Comparison of ENCODE assay signal across 12 cellular contexts in genomic region chr17:40517286-40517662, GRCh38. TPM values are rescaled to one million over a fixed set of nuclear protein-coding genes. Genes with fewer than 3 reads are reported as not detected.
DNase-seq lines count a peak whose midpoint lies in the region; FAIRE-seq and TF ChIP-seq lines count a peak whose summit lies in the region.
"Had no signal": no experiment of that assay in that cellular context is flagged by ENCODE, and none has a peak within 500 bp of the region (broad histone marks: within the 10 kb centered on the region; RNA-seq: fewer than 3 reads in every experiment).

No MANE protein-coding gene starts in this region.

- no peaks in the 10 kb centered on the region for H3K9me1 ChIP-seq in keratinocyte (ENCODE audit: control insufficient read depth, extremely low read depth, insufficient read depth, low read length)

- H3K27ac ChIP-seq in right atrium auricular region (no peak overlapping the region), keratinocyte (ENCODE audit: control insufficient read depth, insufficient read depth, low read length) (peak overlapping the region; percentile 92), dorsolateral prefrontal cortex (no peak overlapping the region)

- DNase-seq in cardiac septum (ENCODE audit: low spot score) (peak; percentile 14), right atrium auricular region (ENCODE audit: low spot score) (no peak), keratinocyte (ENCODE audit: low read depth, low spot score) (no peak), NCI-H2171 treated with DMSO at 0.1 percent for 48 hours (lab: John Stamatoyannopoulos, UW) (no peak), NCI-H2107 treated with DMSO at 0.1 percent for 48 hours (lab: John Stamatoyannopoulos, UW; ENCODE audit: unreplicated experiment) (no peak), dorsolateral prefrontal cortex (no peak), nucleus accumbens (lab: John Stamatoyannopoulos, UW) (no peak)
- DNase-seq in activated CD4-positive, alpha-beta memory T cell treated with anti-CD3 and anti-CD28 coated beads, Interleukin-2, amount 10 ng/mL, durations not matched to agents 7 days and 5 days = no peak
- DNase-seq: SHP77 had no signal

- peaks cover 29% of the 10 kb centered on the region for H3K79me2 ChIP-seq in keratinocyte (ENCODE audit: control insufficient read depth, insufficient read depth, low read length)

- H3K27me3 ChIP-seq in right atrium auricular region = no peaks in the 10 kb centered on the region
- no peaks in the 10 kb centered on the region for H3K27me3 ChIP-seq in keratinocyte (ENCODE audit: control insufficient read depth, extremely low read depth, insufficient read depth, low read length)
- H3K27me3 ChIP-seq in dorsolateral prefrontal cortex = peaks cover 0 to 4% (median 0%) of the 10 kb centered on the region in 45 donors

- peak overlapping the region; percentile 80 for H3K4me2 ChIP-seq in keratinocyte (ENCODE audit: control insufficient read depth, extremely low read depth, insufficient read depth, low read depth, low read length)

- no peaks in the 10 kb centered on the region for H4K20me1 ChIP-seq in keratinocyte (ENCODE audit: control insufficient read depth, extremely low read depth, insufficient read depth, low read length)

- H3K4me3 Mint-ChIP-seq in activated CD4-positive, alpha-beta memory T cell treated with anti-CD3 and anti-CD28 coated beads, Interleukin-2, amount 10 ng/mL, durations not matched to agents 7 days and 5 days = peak overlapping the region; percentile 80

- H3K9ac ChIP-seq in keratinocyte (ENCODE audit: control insufficient read depth, extremely low read depth, insufficient read depth, low read length) = peak overlapping the region; percentile 91

- dilution Hi-C loops in keratinocyte (cut with MboI; ENCODE audit: extremely low pct_ligation_motif_present, low sequenced_read_pairs) = no loop called here

- H3K27ac Mint-ChIP-seq in activated CD4-positive, alpha-beta memory T cell treated with anti-CD3 and anti-CD28 coated beads, Interleukin-2, amount 10 ng/mL, durations not matched to agents 7 days and 5 days = peak overlapping the region; percentile 92

- H3K9me3 ChIP-seq in right atrium auricular region (no peaks in the 10 kb centered on the region), keratinocyte (ENCODE audit: control insufficient read depth, low read depth, low read length) (no peaks in the 10 kb centered on the region)

- CTCF ChIA-PET in activated CD4-positive, alpha-beta memory T cell treated with anti-CD3 and anti-CD28 coated beads, Interleukin-2, amount 10 ng/mL, durations not matched to agents 7 days and 5 days (lab: Charles Lee) = interaction anchor here (0.7 to 3.0 kb wide), 16 partner anchors 8 to 301 kb away, joined by 3 to 59 read pairs (median 4); partner anchors contain the start of gene TOP2A

- no peak overlapping the region for H2AFZ ChIP-seq in keratinocyte (ENCODE audit: control insufficient read depth, low read length)

- POLR2A ChIA-PET in activated CD4-positive, alpha-beta memory T cell treated with anti-CD3 and anti-CD28 coated beads, Interleukin-2, amount 10 ng/mL, durations not matched to agents 7 days and 5 days (lab: Charles Lee) = interaction anchor here (0.8 to 6.9 kb wide), 26 partner anchors 8 to 1172 kb away, joined by 3 to 118 read pairs (median 5); partner anchors contain the start of genes EIF1, IGFBP4 and TOP2A

- peaks cover 2% of the 10 kb centered on the region for H3K27me3 Mint-ChIP-seq in activated CD4-positive, alpha-beta memory T cell treated with anti-CD3 and anti-CD28 coated beads, Interleukin-2, amount 10 ng/mL, durations not matched to agents 7 days and 5 days

- H3K36me3 ChIP-seq in right atrium auricular region (no peaks in the 10 kb centered on the region), keratinocyte (ENCODE audit: control insufficient read depth in 2 of 2, extremely low read depth in 1 of 2, insufficient read depth in 2 of 2, low read length in 2 of 2) (peaks cover 1 to 14% of the 10 kb centered on the region in 2 experiments)

- intact Hi-C loops in cardiac septum (cut with DNase I) = no loop called here
- intact Hi-C loops in dorsolateral prefrontal cortex (cut with DNase I) = no loop called here

- no peak for FAIRE-seq in keratinocyte (lab: Jason Lieb, UNC)

- peaks cover 85% of the 10 kb centered on the region for H3K4me1 Mint-ChIP-seq in activated CD4-positive, alpha-beta memory T cell treated with anti-CD3 and anti-CD28 coated beads, Interleukin-2, amount 10 ng/mL, durations not matched to agents 7 days and 5 days

- H3K4me3 ChIP-seq in right atrium auricular region (no peak overlapping the region), keratinocyte (ENCODE audit: control insufficient read depth in 2 of 3, extremely low read depth in 1 of 3, insufficient read depth in 2 of 3, low read depth in 1 of 3, low read length in 3 of 3) (peak overlapping the region; percentile 31 to 69 (median 65)), dorsolateral prefrontal cortex (no peak overlapping the region)

- no peaks in the 10 kb centered on the region for H3K4me1 ChIP-seq in right atrium auricular region
- H3K4me1 ChIP-seq in keratinocyte (ENCODE audit: control insufficient read depth, extremely low read depth, insufficient read depth, low read length) = peaks cover 80% of the 10 kb centered on the region

- H3K9me3 Mint-ChIP-seq in activated CD4-positive, alpha-beta memory T cell treated with anti-CD3 and anti-CD28 coated beads, Interleukin-2, amount 10 ng/mL, durations not matched to agents 7 days and 5 days = peaks cover 10% of the 10 kb centered on the region

- peaks cover 57% of the 10 kb centered on the region for H3K36me3 Mint-ChIP-seq in activated CD4-positive, alpha-beta memory T cell treated with anti-CD3 and anti-CD28 coated beads, Interleukin-2, amount 10 ng/mL, durations not matched to agents 7 days and 5 days (ENCODE audit: low read depth)
- H3K36me3 Mint-ChIP-seq: brain had no signal

- TF ChIP-seq CTCF in right atrium auricular region (IDR thresholded peaks at IDR 0.05) (no peak), keratinocyte (optimal IDR thresholded peaks at IDR 0.05 in 1 of 3, IDR thresholded peaks at IDR 0.05 in 1 of 3, conservative IDR thresholded peaks at IDR 0.05 in 1 of 3; ENCODE audit: extremely low read depth in 1 of 3, insufficient read depth in 2 of 3, low read length in 3 of 3) (no peak), dorsolateral prefrontal cortex (IDR thresholded peaks at IDR 0.05 in 54 of 56, conservative IDR thresholded peaks at IDR 0.05 in 2 of 56; ENCODE audit: low read depth in 1 of 56, partially characterized antibody in 56 of 56) (no peak)

RNA-seq across cellular contexts. Expression of gene TNS4, which starts 15.9 kb away (rescaled TPM):
- not detected for total RNA-seq in cardiac septum
- total RNA-seq in right atrium auricular region = not detected
- total RNA-seq in activated CD4-positive, alpha-beta memory T cell treated with anti-CD3 and anti-CD28 coated beads, Interleukin-2, amount 10 ng/mL, durations not matched to agents 7 days and 5 days = 10 to 100 TPM in 1 of 2 experiments, 1 to 10 TPM in 1; 9.5 to 12.7 TPM
- 129 to 171 TPM (median 160 TPM) in 3 replicates for polyA plus RNA-seq in keratinocyte
- polyA plus RNA-seq in keratinocyte (2011; ENCODE audit: low read depth) = 182 TPM
- 162 and 255 TPM in 2 replicates for polyA plus RNA-seq in keratinocyte (2011; cell fraction: cytosol; rRNA removed)
- 758 and 1,104 TPM in 2 replicates for polyA plus RNA-seq in keratinocyte (2011; cell fraction: nucleus; rRNA removed)
- 221 and 630 TPM in 2 replicates for polyA plus RNA-seq in keratinocyte (2012; ENCODE audit: low replicate concordance)
- polyA minus RNA-seq in keratinocyte = 229 to 1,669 TPM (median 398 TPM) in 3 replicates
- 367 TPM for polyA minus RNA-seq in keratinocyte (2011; cell fraction: cytosol; rRNA and poly(A)+ RNA removed)
- polyA minus RNA-seq in keratinocyte (2011; cell fraction: nucleus; rRNA and poly(A)+ RNA removed) = 523 and 706 TPM in 2 replicates
- total RNA-seq in dorsolateral prefrontal cortex = not detected
- total RNA-seq: H4, myocyte had no signal

RNA-seq across cellular contexts. Expression of gene CCR7, which starts 48.0 kb away (rescaled TPM):
- total RNA-seq in cardiac septum = 0.32 TPM
- total RNA-seq in right atrium auricular region = under 1 TPM in 1 of 2 donors, not detected in 1; 0.28 TPM
- 10 to 100 TPM; 43.3 to 44.6 TPM for total RNA-seq in activated CD4-positive, alpha-beta memory T cell treated with anti-CD3 and anti-CD28 coated beads, Interleukin-2, amount 10 ng/mL, durations not matched to agents 7 days and 5 days
- polyA plus RNA-seq in keratinocyte = 0.06 to 0.63 TPM (median 0.16 TPM) in 3 replicates
- not detected for polyA plus RNA-seq in keratinocyte (2011; ENCODE audit: low read depth)
- polyA plus RNA-seq in keratinocyte (2011; cell fraction: cytosol; rRNA removed) = 0.04 TPM in 1 of 2 replicates, not detected in the other
- polyA plus RNA-seq in keratinocyte (2011; cell fraction: nucleus; rRNA removed) = 0.31 TPM in 1 of 2 replicates, not detected in the other
- 0.05 and 0.16 TPM in 2 replicates for polyA plus RNA-seq in keratinocyte (2012; ENCODE audit: low replicate concordance)
- 0.33 TPM in 1 of 3 replicates, not detected in the others for polyA minus RNA-seq in keratinocyte
- polyA minus RNA-seq in keratinocyte (2011; cell fraction: cytosol; rRNA and poly(A)+ RNA removed) = not detected
- polyA minus RNA-seq in keratinocyte (2011; cell fraction: nucleus; rRNA and poly(A)+ RNA removed) = not detected in 2 replicates
- under 1 TPM in 4 of 120 experiments, not detected in 116; 0.25 to 0.49 (median 0.30) TPM for total RNA-seq in dorsolateral prefrontal cortex
- total RNA-seq: H4, myocyte had no signal

Comparison
In these comparisons a context has a peak if more than half of its experiments do, and no peak if none do; other contexts are left out.
1. H3K4me3 ChIP-seq: peak in keratinocyte (3 of 3); none in right atrium auricular region (0 of 2) and dorsolateral prefrontal cortex (0 of 59).
2. RNA of gene TNS4, which starts 15.9 kb away (total RNA-seq): 9.5 to 12.7 TPM in activated CD4-positive, alpha-beta memory T cell treated with anti-CD3 and anti-CD28 coated beads, Interleukin-2, amount 10 ng/mL, durations not matched to agents 7 days and 5 days; not detected in right atrium auricular region, not detected in cardiac septum (single experiment) and not detected in dorsolateral prefrontal cortex; every median in the first group is over 4 times any median in the second.
3. RNA of gene CCR7, which starts 48.0 kb away (total RNA-seq): 43.3 to 44.6 TPM in activated CD4-positive, alpha-beta memory T cell treated with anti-CD3 and anti-CD28 coated beads, Interleukin-2, amount 10 ng/mL, durations not matched to agents 7 days and 5 days; 0.32 TPM in cardiac septum (single experiment), 0.28 TPM in right atrium auricular region and 0.25 to 0.49 TPM in dorsolateral prefrontal cortex; every median in the first group is over 10 times any median in the second.